In genomic region chr2:9830685-9831410, GRCh38 we compare ENCODE assay signal across 2 cellular contexts.
TF ChIP-seq lines count a peak whose summit lies in the region.

No MANE protein-coding gene starts in this region.

TF ChIP-seq in SK-N-SH treated with all-trans-retinoic acid at 6 μM for 48 hours, 23 proteins besides CTCF, POLR2A, EP300 and RAD21 (continued from another document):
- no peak for TF ChIP-seq OSR1 (CRISPR knock-in tag; IDR thresholded peaks at IDR 0.05)

TF ChIP-seq in SK-N-SH, 30 proteins besides CTCF, POLR2A, EP300 and RAD21 (continued from another document):
- TF ChIP-seq USF2 (IDR thresholded peaks at IDR 0.05; ENCODE audit: borderline replicate concordance, low read depth, low read length) (no peak), POLR2AphosphoS5 (IDR thresholded peaks at IDR 0.05; ENCODE audit: low read depth, low read length) (no peak), REST (IDR thresholded peaks at IDR 0.05; ENCODE audit: low read depth, low read length) (no peak), NRF1 (IDR thresholded peaks at IDR 0.05; ENCODE audit: low read depth, low read length) (no peak), YY1 (IDR thresholded peaks at IDR 0.05; ENCODE audit: low read depth) (no peak), MAX (IDR thresholded peaks at IDR 0.05; ENCODE audit: low read depth) (no peak), NFIC (IDR thresholded peaks at IDR 0.05; ENCODE audit: borderline replicate concordance) (no peak)
- TF ChIP-seq, protein P1, sequence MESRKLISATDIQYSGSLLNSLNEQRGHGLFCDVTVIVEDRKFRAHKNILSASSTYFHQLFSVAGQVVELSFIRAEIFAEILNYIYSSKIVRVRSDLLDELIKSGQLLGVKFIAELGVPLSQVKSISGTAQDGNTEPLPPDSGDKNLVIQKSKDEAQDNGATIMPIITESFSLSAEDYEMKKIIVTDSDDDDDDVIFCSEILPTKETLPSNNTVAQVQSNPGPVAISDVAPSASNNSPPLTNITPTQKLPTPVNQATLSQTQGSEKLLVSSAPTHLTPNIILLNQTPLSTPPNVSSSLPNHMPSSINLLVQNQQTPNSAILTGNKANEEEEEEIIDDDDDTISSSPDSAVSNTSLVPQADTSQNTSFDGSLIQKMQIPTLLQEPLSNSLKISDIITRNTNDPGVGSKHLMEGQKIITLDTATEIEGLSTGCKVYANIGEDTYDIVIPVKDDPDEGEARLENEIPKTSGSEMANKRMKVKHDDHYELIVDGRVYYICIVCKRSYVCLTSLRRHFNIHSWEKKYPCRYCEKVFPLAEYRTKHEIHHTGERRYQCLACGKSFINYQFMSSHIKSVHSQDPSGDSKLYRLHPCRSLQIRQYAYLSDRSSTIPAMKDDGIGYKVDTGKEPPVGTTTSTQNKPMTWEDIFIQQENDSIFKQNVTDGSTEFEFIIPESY (IDR thresholded peaks at IDR 0.05; ENCODE audit: borderline replicate concordance, low read depth), result no peak
TF ChIP-seq in SK-N-SH: peak in this region for 0.
